19 cellular contexts compared by ENCODE assay signal in the genomic region with DNA sequence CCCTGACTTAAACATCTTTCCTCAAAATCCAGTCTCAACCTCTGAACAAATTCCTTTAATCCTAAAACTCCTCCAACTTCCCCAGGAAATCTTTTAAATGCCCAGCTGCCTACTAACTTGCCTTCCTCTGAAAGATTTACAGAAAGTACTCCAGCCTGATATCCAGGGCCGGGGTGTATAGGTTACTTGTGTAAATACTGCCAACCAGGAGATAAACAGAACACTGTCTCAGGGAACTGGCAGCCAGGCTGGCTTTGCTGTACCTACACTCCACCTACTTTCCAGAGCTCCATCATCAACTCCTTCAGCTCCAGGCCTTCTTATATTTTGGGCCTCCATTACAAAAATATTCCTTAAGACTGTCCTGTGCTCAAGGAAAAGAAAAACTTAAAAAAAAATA.
A peak's percentile ranks its signal among the peaks of the same experiment; 100 is the strongest.
DNase-seq lines count a peak whose midpoint lies in the region; TF ChIP-seq lines count a peak whose summit lies in the region.
"Had no signal": no experiment of that assay in that cellular context is flagged by ENCODE, and none has a peak within 500 bp of the region (broad histone marks: within the 10 kb centered on the region; RNA-seq: fewer than 3 reads in every experiment).

No MANE protein-coding gene starts in this region.

- no peak overlapping the region for H2AK5ac ChIP-seq in mesendoderm (ENCODE audit: low read length)

- CTCF ChIA-PET in MCF 10A (lab: Yijun Ruan, JAX) = interaction anchor here (0.5 to 0.6 kb wide), 3 partner anchors 73 to 241 kb away, joined by 3 read pairs; a partner anchor contains a TSS

- peaks cover 30% of the 10 kb centered on the region for H3K36me3 Mint-ChIP-seq in nephron progenitor cell (ENCODE audit: low read depth)
- peaks cover 19% of the 10 kb centered on the region for H3K36me3 Mint-ChIP-seq in MCF 10A (ENCODE audit: insufficient read depth, unreplicated experiment)
- no peaks in the 10 kb centered on the region for H3K36me3 Mint-ChIP-seq in HFFc6 (ENCODE audit: low read depth)

- WGBS in mesendoderm (ENCODE audit: extremely low coverage, insufficient coverage, low lambda C conversion rate) = no CpG with 5 or more reads among the region's 1 CpG

- peaks cover 3% of the 10 kb centered on the region for H3K4me1 ChIP-seq in mesendoderm (ENCODE audit: control insufficient read depth, low read depth, low read length)
- H3K4me1 ChIP-seq: A549, Caco-2 had no signal

- no peak overlapping the region for H3K27ac ChIP-seq in mesendoderm (ENCODE audit: low read depth, low read length)
- H3K27ac ChIP-seq: 22Rv1, A549, C4-2B, HL-60 had no signal

- no peak overlapping the region for H2BK5ac ChIP-seq in mesendoderm (ENCODE audit: low read length)

- H3K4me3 ChIP-seq in mesendoderm (ENCODE audit: low read length) = no peak overlapping the region
- H3K4me3 ChIP-seq: A549, K562 had no signal

- H3K79me2 ChIP-seq in mesendoderm (ENCODE audit: control insufficient read depth, insufficient read depth, low read length) = no peaks in the 10 kb centered on the region

- H3K23ac ChIP-seq in mesendoderm (ENCODE audit: low read length) = no peak overlapping the region

- H3K9me3 Mint-ChIP-seq in nephron progenitor cell = no peaks in the 10 kb centered on the region
- no peaks in the 10 kb centered on the region for H3K9me3 Mint-ChIP-seq in MCF 10A (ENCODE audit: unreplicated experiment)
- H3K9me3 Mint-ChIP-seq in HFFc6 = no peaks in the 10 kb centered on the region
- H3K9me3 Mint-ChIP-seq: CD4-positive, alpha-beta T cell had no signal

- H3K4ac ChIP-seq in mesendoderm (ENCODE audit: low read depth, low read length) = no peak overlapping the region

- no peaks in the 10 kb centered on the region for H3K36me3 ChIP-seq in mesendoderm (ENCODE audit: control insufficient read depth, insufficient read depth, low read length)

- no peaks in the 10 kb centered on the region for H3K79me1 ChIP-seq in mesendoderm (ENCODE audit: low read length)

- DNase-seq in DMS 273 (lab: John Stamatoyannopoulos, UW; ENCODE audit: unreplicated experiment) = peak; percentile 5
- no peak for DNase-seq in DMS 273 treated with DMSO at 0.1 percent for 48 hours (lab: John Stamatoyannopoulos, UW)
- peak; percentile 16 for DNase-seq in NCI-H69 (lab: John Stamatoyannopoulos, UW)
- no peak for DNase-seq in nephron progenitor cell
- no peak for DNase-seq in MCF 10A (ENCODE audit: unreplicated experiment)
- DNase-seq in HFFc6 = no peak
- no peak for DNase-seq in mesendoderm
- DNase-seq: AML-193; Caco-2; CD4-positive, alpha-beta T cell; DMS79 treated with DMSO at 0.1 percent for 48 hours; GF-D8; HCEC 1CT; IMR-90 had no signal

- H3K56ac ChIP-seq in mesendoderm (ENCODE audit: low read length) = no peak overlapping the region

- TF ChIP-seq CTCF in nephron progenitor cell (IDR thresholded peaks at IDR 0.05) (no peak), MCF 10A (IDR thresholded peaks at IDR 0.05; ENCODE audit: unreplicated experiment) (no peak), HFFc6 (IDR thresholded peaks at IDR 0.05) (no peak)

- H3K27ac Mint-ChIP-seq in nephron progenitor cell = peak overlapping the region; percentile 96
- H3K27ac Mint-ChIP-seq in MCF 10A (ENCODE audit: low read depth, unreplicated experiment) = no peak overlapping the region
- no peak overlapping the region for H3K27ac Mint-ChIP-seq in HFFc6
- H3K27ac Mint-ChIP-seq: CD4-positive, alpha-beta T cell had no signal

- H2BK120ac ChIP-seq in mesendoderm (ENCODE audit: low read depth, low read length) = no peak overlapping the region

- H3K9ac ChIP-seq in mesendoderm (ENCODE audit: low read length) = no peak overlapping the region

- peaks cover 53% of the 10 kb centered on the region for H3K4me1 Mint-ChIP-seq in nephron progenitor cell
- no peaks in the 10 kb centered on the region for H3K4me1 Mint-ChIP-seq in MCF 10A (ENCODE audit: insufficient read depth, unreplicated experiment)
- peaks cover 6% of the 10 kb centered on the region for H3K4me1 Mint-ChIP-seq in HFFc6 (ENCODE audit: low read depth)

- H3K18ac ChIP-seq in mesendoderm (ENCODE audit: low read length) = no peak overlapping the region

- no peak overlapping the region for H2BK15ac ChIP-seq in mesendoderm (replicated peaks; ENCODE audit: low read depth)

- intact Hi-C loops in MCF 10A (cut with micrococcal nuclease) = no loop called here

- POLR2A ChIA-PET in MCF 10A (lab: Yijun Ruan, JAX) = no interaction called here

- H3K4me2 ChIP-seq in mesendoderm (ENCODE audit: low read length) = no peak overlapping the region
- H3K4me2 ChIP-seq: A549 had no signal

- H3K4me3 Mint-ChIP-seq in nephron progenitor cell (peak overlapping the region; percentile 31), MCF 10A (ENCODE audit: unreplicated experiment) (no peak overlapping the region), HFFc6 (no peak overlapping the region)
- H3K4me3 Mint-ChIP-seq: CD4-positive, alpha-beta T cell had no signal

- H3K27me3 Mint-ChIP-seq in nephron progenitor cell (ENCODE audit: low read depth, poor library complexity) (no peaks in the 10 kb centered on the region), MCF 10A (ENCODE audit: insufficient read depth, unreplicated experiment) (no peaks in the 10 kb centered on the region), HFFc6 (ENCODE audit: insufficient read depth) (no peaks in the 10 kb centered on the region)
- H3K27me3 Mint-ChIP-seq: CD4-positive, alpha-beta T cell had no signal

- no TSS peak for BruUV-seq in MCF 10A (replicated peaks; lab: Mats Ljungman, UMichigan)

- H4K8ac ChIP-seq in mesendoderm (ENCODE audit: low read depth, low read length) = no peak overlapping the region

- H4K5ac ChIP-seq in mesendoderm (ENCODE audit: low read length) = no peak overlapping the region

- H3K27me3 ChIP-seq in mesendoderm (ENCODE audit: insufficient read depth, low read length, poor library complexity) = no peaks in the 10 kb centered on the region

Comparison
In these comparisons a context has a peak if more than half of its experiments do, and no peak if none do; other contexts are left out.
1. DNase-seq: peak in DMS 273 (single experiment) and NCI-H69 (single experiment); none in DMS 273 treated with DMSO at 0.1 percent for 48 hours (single experiment), nephron progenitor cell (single experiment), MCF 10A (single experiment), HFFc6 (single experiment) and mesendoderm (single experiment).